ENCODE assay signal across 8 cellular contexts in genomic region chr6:144094731-144095133, GRCh38. TPM values are rescaled to one million over a fixed set of nuclear protein-coding genes. Genes with fewer than 3 reads are reported as not detected.
DNase-seq lines count a peak whose midpoint lies in the region; TF ChIP-seq lines count a peak whose summit lies in the region.

No MANE protein-coding gene starts in this region.

- H3K9me3 ChIP-seq in muscle layer of duodenum (ENCODE audit: control insufficient read depth in 1 of 2, low read length in 2 of 2) = no peaks in the 10 kb centered on the region

- no peaks in the 10 kb centered on the region for H3K36me3 ChIP-seq in muscle layer of duodenum (ENCODE audit: control insufficient read depth in 1 of 2, insufficient read depth in 2 of 2, low read length in 2 of 2)

- H3K27me3 ChIP-seq in muscle layer of duodenum (ENCODE audit: low read depth, low read length) = no peaks in the 10 kb centered on the region

- DNase-seq in DMS 273 (lab: John Stamatoyannopoulos, UW; ENCODE audit: unreplicated experiment) (peak; percentile 36), DMS 273 treated with DMSO at 0.1 percent for 48 hours (lab: John Stamatoyannopoulos, UW) (no peak), chondrocyte (ENCODE audit: low spot score) (no peak), NCI-H2227 treated with DMSO at 0.1 percent for 48 hours (lab: John Stamatoyannopoulos, UW) (no peak), GF-D8 (lab: John Stamatoyannopoulos, UW) (no peak), GM19238 (ENCODE audit: insufficient read length, low spot score) (no peak)
- no peak for DNase-seq in Jurkat, Clone E6-1 (ENCODE audit: low read depth, low spot score)

- H3K9me3 Mint-ChIP-seq in chondrocyte (ENCODE audit: low read depth) = no peaks in the 10 kb centered on the region

- peak overlapping the region; percentile 96 for H3K4me3 Mint-ChIP-seq in chondrocyte (ENCODE audit: unreplicated experiment)

- peak overlapping the region; percentile 93 for H3K27ac ChIP-seq in muscle layer of duodenum (ENCODE audit: low read length)

- H3K27me3 Mint-ChIP-seq in chondrocyte (ENCODE audit: low read depth) = no peaks in the 10 kb centered on the region

- peak overlapping the region; percentile 97 for H3K27ac Mint-ChIP-seq in chondrocyte (ENCODE audit: unreplicated experiment)

- H3K4me1 ChIP-seq in muscle layer of duodenum (ENCODE audit: control insufficient read depth in 1 of 2, insufficient read depth in 2 of 2, low read length in 2 of 2) = peaks cover 7 to 19% of the 10 kb centered on the region in 2 donors

- no peak for TF ChIP-seq CTCF in chondrocyte (IDR thresholded peaks at IDR 0.05)

- H3K4me3 ChIP-seq in Jurkat, Clone E6-1 (ENCODE audit: low read length) = peak overlapping the region; percentile 80
- peak overlapping the region; percentile 95 to 97 for H3K4me3 ChIP-seq in muscle layer of duodenum (ENCODE audit: low read depth in 1 of 2, low read length in 2 of 2)

- H3K4me1 Mint-ChIP-seq in chondrocyte (ENCODE audit: low read depth) = peaks cover 20% of the 10 kb centered on the region

- H3K36me3 Mint-ChIP-seq in chondrocyte (ENCODE audit: low read depth) = no peaks in the 10 kb centered on the region

RNA-seq across cellular contexts. Expression of gene SF3B5, which starts 0.6 kb away (rescaled TPM):
- 195 TPM for polyA plus RNA-seq in Jurkat, Clone E6-1 (2012; ENCODE audit: insufficient read depth, insufficient read length)
- total RNA-seq in chondrocyte = 97.9 to 118 TPM (median 101 TPM) in 3 replicates

RNA-seq across cellular contexts. Expression of gene STX11, which starts 55.6 kb away (rescaled TPM):
- 1.1 TPM for polyA plus RNA-seq in Jurkat, Clone E6-1 (2012; ENCODE audit: insufficient read depth, insufficient read length)
- total RNA-seq in chondrocyte = 1.6 to 3.1 TPM (median 2.9 TPM) in 3 replicates
